Comparison of ENCODE assay signal across 11 cellular contexts in genomic region chr3:195177432-195178123, GRCh38.
DNase-seq lines count a peak whose midpoint lies in the region; ATAC-seq and TF ChIP-seq lines count a peak whose summit lies in the region.
"Had no signal": no experiment of that assay in that cellular context is flagged by ENCODE, and none has a peak within 500 bp of the region (broad histone marks: within the 10 kb centered on the region; RNA-seq: fewer than 3 reads in every experiment).

No MANE protein-coding gene starts in this region.

- H3K9me3 Mint-ChIP-seq in WTC11, result no peaks in the 10 kb centered on the region
- H3K9me3 Mint-ChIP-seq in activated CD4-positive, alpha-beta T cell treated with anti-CD3 and anti-CD28 coated beads, Interleukin-2, amount 10 ng/mL, durations not matched to agents 24 days and 14 days, result no peaks in the 10 kb centered on the region

- H3K36me3 Mint-ChIP-seq in WTC11, result peaks cover 8% of the 10 kb centered on the region
- H3K36me3 Mint-ChIP-seq in activated CD4-positive, alpha-beta T cell treated with anti-CD3 and anti-CD28 coated beads, Interleukin-2, amount 10 ng/mL, durations not matched to agents 24 days and 14 days (ENCODE audit: low read depth), result no peaks in the 10 kb centered on the region

- peaks cover 0 to 4% (median 0%) of the 10 kb centered on the region in 9 donors for H3K36me3 ChIP-seq in heart right ventricle

- TF ChIP-seq POLR2A in erythroblast (IDR thresholded peaks at IDR 0.05; ENCODE audit: low read length), result no peak

- DNase-seq in heart right ventricle, result no peak
- no peak for DNase-seq in left cardiac atrium
- DNase-seq in WTC11 (ENCODE audit: low spot score), result no peak
- DNase-seq in erythroblast (lab: John Stamatoyannopoulos, UW), result peak; percentile 36 to 44
- DNase-seq in activated CD4-positive, alpha-beta T cell treated with anti-CD3 and anti-CD28 coated beads, Interleukin-2, amount 10 ng/mL, durations not matched to agents 24 days and 14 days, result no peak
- DNase-seq: GOT3, NCI-H1694 treated with DMSO at 0.1 percent for 48 hours, NCI-H510A, NCI-H82 had no signal

- ATAC-seq in heart right ventricle (no peak), left cardiac atrium (no peak), WTC11 (no peak), HG03565 (IDR thresholded peaks at IDR 0.05; ENCODE audit: unreplicated experiment) (no peak), GM19023 (IDR thresholded peaks at IDR 0.05; ENCODE audit: unreplicated experiment) (no peak)

- no peaks in the 10 kb centered on the region for H3K9me3 ChIP-seq in heart right ventricle

- POLR2A ChIA-PET in WTC11 (lab: Charles Lee), result no interaction called here

- CTCF ChIA-PET in WTC11 (lab: Charles Lee), result interaction anchor here (1.0 kb wide), 1 partner anchor 18 kb away, joined by 3 read pairs; no protein-coding TSS in a partner anchor

- H3K27me3 ChIP-seq in heart right ventricle, result no peaks in the 10 kb centered on the region

- H3K27ac Mint-ChIP-seq in WTC11, result no peak overlapping the region; the same call in 1 of the 2 replicates
- no peak overlapping the region for H3K27ac Mint-ChIP-seq in activated CD4-positive, alpha-beta T cell treated with anti-CD3 and anti-CD28 coated beads, Interleukin-2, amount 10 ng/mL, durations not matched to agents 24 days and 14 days

- peak overlapping the region in 3 of 10 donors; percentile 14 to 28 (median 22) for H3K4me3 ChIP-seq in heart right ventricle

- intact Hi-C loops in heart right ventricle (cut with DNase I) (loop anchor here in 1 of 10 donors (10.0 kb wide), 1 partner anchor 57 kb away; no protein-coding TSS in a partner anchor), left cardiac atrium (cut with DNase I) (no loop called here)
- intact Hi-C loops in activated CD4-positive, alpha-beta T cell treated with anti-CD3 and anti-CD28 coated beads, Interleukin-2, amount 10 ng/mL, durations not matched to agents 24 days and 14 days (cut with micrococcal nuclease), result no loop called here

- H3K4me1 ChIP-seq in heart right ventricle, result peaks cover 26 to 77% (median 60%) of the 10 kb centered on the region in 9 donors

- H3K27ac ChIP-seq in heart right ventricle, result peak overlapping the region in 7 of 10 donors; percentile 71 to 90 (median 81)

- TF ChIP-seq CTCF in heart right ventricle (IDR thresholded peaks at IDR 0.05) (no peak), WTC11 (IDR thresholded peaks at IDR 0.05) (no peak)

- H3K4me1 Mint-ChIP-seq in WTC11, result peaks cover 39% of the 10 kb centered on the region
- H3K4me1 Mint-ChIP-seq in activated CD4-positive, alpha-beta T cell treated with anti-CD3 and anti-CD28 coated beads, Interleukin-2, amount 10 ng/mL, durations not matched to agents 24 days and 14 days, result peaks cover 10% of the 10 kb centered on the region

- H3K27me3 Mint-ChIP-seq in WTC11 (ENCODE audit: low read depth), result no peaks in the 10 kb centered on the region
- no peaks in the 10 kb centered on the region for H3K27me3 Mint-ChIP-seq in activated CD4-positive, alpha-beta T cell treated with anti-CD3 and anti-CD28 coated beads, Interleukin-2, amount 10 ng/mL, durations not matched to agents 24 days and 14 days

- WGBS in heart right ventricle, 2 donors, result 95 to 96% methylated on average over 6 of the region's 6 CpGs

- H3K4me3 Mint-ChIP-seq in WTC11, result no peak overlapping the region
- no peak overlapping the region for H3K4me3 Mint-ChIP-seq in activated CD4-positive, alpha-beta T cell treated with anti-CD3 and anti-CD28 coated beads, Interleukin-2, amount 10 ng/mL, durations not matched to agents 24 days and 14 days

TF ChIP-seq in WTC11, 78 proteins besides CTCF, POLR2A, EP300 and RAD21:
- 0 out of 2 replicates have a peak, but pooled peaks have one; percentile 31 for TF ChIP-seq ZNF121 (CRISPR knock-in tag; IDR thresholded peaks at IDR 0.05)
- no peak for TF ChIP-seq ZNF232 (CRISPR knock-in tag; IDR thresholded peaks at IDR 0.05)
- TF ChIP-seq ZSCAN18 (CRISPR knock-in tag; IDR thresholded peaks at IDR 0.05), result no peak

Comparison
In these comparisons a context has a peak if more than half of its experiments do, and no peak if none do; other contexts are left out.
1. DNase-seq: peak in erythroblast (2 of 2); none in heart right ventricle (0 of 2), left cardiac atrium (single experiment), WTC11 (single experiment) and activated CD4-positive, alpha-beta T cell treated with anti-CD3 and anti-CD28 coated beads, Interleukin-2, amount 10 ng/mL, durations not matched to agents 24 days and 14 days (single experiment).